In genomic region chr17:45300060-45300751, GRCh38 we compare ENCODE assay signal across 2 cellular contexts.
TF ChIP-seq lines count a peak whose summit lies in the region.

No MANE protein-coding gene starts in this region.

TF ChIP-seq in SK-N-SH, 30 proteins besides CTCF, POLR2A, EP300 and RAD21 (continued from another document):
- no peak for TF ChIP-seq MAX (IDR thresholded peaks at IDR 0.05; ENCODE audit: low read depth)
- no peak for TF ChIP-seq NRF1 (IDR thresholded peaks at IDR 0.05; ENCODE audit: low read depth, low read length)
- TF ChIP-seq GABPA (IDR thresholded peaks at IDR 0.05; ENCODE audit: low read depth), result no peak
- TF ChIP-seq FOXJ3 (CRISPR knock-in tag; IDR thresholded peaks at IDR 0.05), result no peak

TF ChIP-seq in SK-N-SH treated with all-trans-retinoic acid at 6 μM for 48 hours, 23 proteins besides CTCF, POLR2A, EP300 and RAD21 (continued from another document):
- TF ChIP-seq CREB5 (CRISPR knock-in tag; IDR thresholded peaks at IDR 0.05; ENCODE audit: low read depth) (no peak), PATZ1 (CRISPR knock-in tag; IDR thresholded peaks at IDR 0.05; ENCODE audit: borderline replicate concordance) (no peak), ISL1 (CRISPR knock-in tag; IDR thresholded peaks at IDR 0.05) (no peak), ZFP30 (CRISPR knock-in tag; IDR thresholded peaks at IDR 0.05) (no peak), CSDC2 (CRISPR knock-in tag; IDR thresholded peaks at IDR 0.05) (no peak), OSR1 (CRISPR knock-in tag; IDR thresholded peaks at IDR 0.05) (no peak), ZFP3 (CRISPR knock-in tag; IDR thresholded peaks at IDR 0.05) (no peak), PPARA (CRISPR knock-in tag; IDR thresholded peaks at IDR 0.05; ENCODE audit: borderline replicate concordance) (no peak), TCF4 (CRISPR knock-in tag; IDR thresholded peaks at IDR 0.05; ENCODE audit: borderline replicate concordance) (no peak), ESRRG (CRISPR knock-in tag; IDR thresholded peaks at IDR 0.05) (no peak), SNAI2 (CRISPR knock-in tag; IDR thresholded peaks at IDR 0.05) (no peak), ZNF70 (CRISPR knock-in tag; IDR thresholded peaks at IDR 0.05) (no peak)
